In genomic region chr1:236281286-236282158, GRCh38 we compare ENCODE assay signal across 8 cellular contexts. TPM values are rescaled to one million over a fixed set of nuclear protein-coding genes. Genes with fewer than 3 reads are reported as not detected.
DNase-seq lines count a peak whose midpoint lies in the region; ATAC-seq and TF ChIP-seq lines count a peak whose summit lies in the region.

A gene with protein sequence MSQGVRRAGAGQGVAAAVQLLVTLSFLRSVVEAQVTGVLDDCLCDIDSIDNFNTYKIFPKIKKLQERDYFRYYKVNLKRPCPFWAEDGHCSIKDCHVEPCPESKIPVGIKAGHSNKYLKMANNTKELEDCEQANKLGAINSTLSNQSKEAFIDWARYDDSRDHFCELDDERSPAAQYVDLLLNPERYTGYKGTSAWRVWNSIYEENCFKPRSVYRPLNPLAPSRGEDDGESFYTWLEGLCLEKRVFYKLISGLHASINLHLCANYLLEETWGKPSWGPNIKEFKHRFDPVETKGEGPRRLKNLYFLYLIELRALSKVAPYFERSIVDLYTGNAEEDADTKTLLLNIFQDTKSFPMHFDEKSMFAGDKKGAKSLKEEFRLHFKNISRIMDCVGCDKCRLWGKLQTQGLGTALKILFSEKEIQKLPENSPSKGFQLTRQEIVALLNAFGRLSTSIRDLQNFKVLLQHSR (minus strand): TSS chr1:236281958. CDS start chr1:236281783, 175 bp downstream.

- H3K9me2 ChIP-seq in PC-3 (replicated peaks; ENCODE audit: low read length), result no peaks in the 10 kb centered on the region

- TSS peak; percentile 35 for BruUV-seq in PC-3 (replicated peaks; lab: Mats Ljungman, UMichigan)

- H2AFZ ChIP-seq in PC-3 (ENCODE audit: low read length), result peak within 1 kb of the TSS; percentile 97

- peaks cover 3% of the 10 kb centered on the region for H3K36me3 Mint-ChIP-seq in activated T-cell treated with anti-CD3 and anti-CD28 coated beads, Interleukin-2, amount 50 U/mL, for 4 hours (ENCODE audit: insufficient read depth)

- H3K4me2 ChIP-seq in PC-3 (ENCODE audit: low read length), result peak within 1 kb of the TSS; percentile 98

- CTCF ChIA-PET in PC-3 (lab: Charles Lee), result no interaction called here

- intact Hi-C loops in PC-3 (cut with micrococcal nuclease), result loop anchor here (1.0 to 5.0 kb wide), 2 partner anchors 23 to 251 kb away; no protein-coding TSS in a partner anchor
- intact Hi-C loops in esophagus muscularis mucosa (cut with DNase I), result no loop called here

- peaks cover 7% of the 10 kb centered on the region; the same call in 1 of the 2 replicates for H3K4me1 ChIP-seq in PC-3 (ENCODE audit: insufficient read depth, low read length)
- peaks cover 9 to 19% (median 16%) of the 10 kb centered on the region in 4 donors for H3K4me1 ChIP-seq in esophagus muscularis mucosa
- peaks cover 6 to 8% of the 10 kb centered on the region in 2 donors for H3K4me1 ChIP-seq in muscle layer of duodenum (ENCODE audit: control insufficient read depth in 1 of 2, insufficient read depth in 2 of 2, low read length in 2 of 2)

- no peak for TF ChIP-seq CTCF in PC-3 (conservative IDR thresholded peaks at IDR 0.05; ENCODE audit: low read depth, low read length)
- no peak for TF ChIP-seq CTCF in esophagus muscularis mucosa (IDR thresholded peaks at IDR 0.05)

- DNase-seq in DMS79 (lab: John Stamatoyannopoulos, UW) (peak; percentile 94), PC-3 (peak; percentile 92), esophagus muscularis mucosa (ENCODE audit: extremely low spot score) (peak; percentile 99)
- DNase-seq in Jurkat, Clone E6-1 (ENCODE audit: low read depth, low spot score), result peak; percentile 93
- peak; percentile 96 for DNase-seq in activated T-cell treated with anti-CD3 and anti-CD28 coated beads, Interleukin-2, amount 50 U/mL, for 4 hours
- DNase-seq in stimulated activated CD8-positive, alpha-beta memory T cell treated with anti-CD3 and anti-CD28 coated beads, Interleukin-7, amount 100 ng/mL, for 24 hours (ENCODE audit: low read depth), result peak; percentile 87

- 1% methylated on average over 10 of the region's 88 CpGs for WGBS in esophagus muscularis mucosa

- ATAC-seq in GM21717 (IDR thresholded peaks at IDR 0.05; ENCODE audit: unreplicated experiment), result peak; percentile 75
- peak; percentile 95 for ATAC-seq in PC-3
- ATAC-seq in activated T-cell treated with anti-CD3 and anti-CD28 coated beads, Interleukin-2, amount 50 U/mL, for 4 hours, result peak; percentile 93 to 95

- peak within 1 kb of the TSS; percentile 70 for H3K9ac ChIP-seq in PC-3 (ENCODE audit: low read length)

- H3K9me3 ChIP-seq in PC-3 (ENCODE audit: low read length), result no peaks in the 10 kb centered on the region
- no peaks in the 10 kb centered on the region for H3K9me3 ChIP-seq in esophagus muscularis mucosa
- H3K9me3 ChIP-seq in muscle layer of duodenum (ENCODE audit: control insufficient read depth in 1 of 2, low read length in 2 of 2), result no peaks in the 10 kb centered on the region

- H3K27ac ChIP-seq in PC-3 (ENCODE audit: low read length), result no peak within 1 kb of the TSS
- peak within 1 kb of the TSS; percentile 86 to 90 (median 88) for H3K27ac ChIP-seq in esophagus muscularis mucosa (replicated peaks in 1 of 4)
- H3K27ac ChIP-seq in muscle layer of duodenum (ENCODE audit: low read length), result peak within 1 kb of the TSS; percentile 51

- peak within 1 kb of the TSS; percentile 93 for H3K4me3 Mint-ChIP-seq in activated T-cell treated with anti-CD3 and anti-CD28 coated beads, Interleukin-2, amount 50 U/mL, for 4 hours

- H3K4me1 Mint-ChIP-seq in activated T-cell treated with anti-CD3 and anti-CD28 coated beads, Interleukin-2, amount 50 U/mL, for 4 hours (ENCODE audit: low read depth), result peaks cover 47% of the 10 kb centered on the region

- H3K36me3 ChIP-seq in PC-3 (ENCODE audit: low read depth, low read length), result no peaks in the 10 kb centered on the region
- H3K36me3 ChIP-seq in esophagus muscularis mucosa, result no peaks in the 10 kb centered on the region
- H3K36me3 ChIP-seq in muscle layer of duodenum (ENCODE audit: control insufficient read depth in 1 of 2, insufficient read depth in 2 of 2, low read length in 2 of 2), result no peaks in the 10 kb centered on the region

- no peaks in the 10 kb centered on the region for H3K9me3 Mint-ChIP-seq in activated T-cell treated with anti-CD3 and anti-CD28 coated beads, Interleukin-2, amount 50 U/mL, for 4 hours

- POLR2A ChIA-PET in PC-3 (lab: Charles Lee; ENCODE audit: unreplicated experiment), result no interaction called here

- H3K27me3 Mint-ChIP-seq in activated T-cell treated with anti-CD3 and anti-CD28 coated beads, Interleukin-2, amount 50 U/mL, for 4 hours (ENCODE audit: low read depth), result no peaks in the 10 kb centered on the region

- H3K79me2 ChIP-seq in PC-3 (ENCODE audit: low read length), result no peaks in the 10 kb centered on the region

- peak within 1 kb of the TSS; percentile 77 for H3K4me3 ChIP-seq in Jurkat, Clone E6-1 (ENCODE audit: low read length)
- H3K4me3 ChIP-seq in PC-3 (ENCODE audit: low read length) (peak within 1 kb of the TSS; percentile 84), esophagus muscularis mucosa (peak within 1 kb of the TSS; percentile 79 to 98 (median 82)), muscle layer of duodenum (ENCODE audit: low read depth in 1 of 2, low read length in 2 of 2) (peak within 1 kb of the TSS; percentile 80 to 93)

- H3F3A ChIP-seq in PC-3 (ENCODE audit: low read length, unreplicated experiment), result no peaks in the 10 kb centered on the region

- H3K27me3 ChIP-seq in PC-3 (ENCODE audit: low read length) (no peaks in the 10 kb centered on the region), esophagus muscularis mucosa (peaks cover 0 to 7% (median under 1%) of the 10 kb centered on the region in 4 donors), muscle layer of duodenum (ENCODE audit: low read depth, low read length) (no peaks in the 10 kb centered on the region)

- peak; percentile 71 for TF ChIP-seq POLR2A in esophagus muscularis mucosa (IDR thresholded peaks at IDR 0.05; ENCODE audit: low read depth)

- no peaks in the 10 kb centered on the region for H4K20me1 ChIP-seq in PC-3 (ENCODE audit: low read length)

- TF ChIP-seq EP300 in esophagus muscularis mucosa (IDR thresholded peaks at IDR 0.05), result no peak

RNA-seq across cellular contexts. Expression of the gene that starts here (rescaled TPM):
- polyA plus RNA-seq in Jurkat, Clone E6-1 (2012; ENCODE audit: insufficient read depth, insufficient read length), result 4.1 TPM
- total RNA-seq in PC-3 (2014; rRNA removed), result 0.46 and 0.95 TPM in 2 replicates
- 1 to 10 TPM; 1.7 to 4.2 (median 2.9) TPM for total RNA-seq in activated T-cell treated with anti-CD3 and anti-CD28 coated beads, Interleukin-2, amount 50 U/mL, for 4 hours
- 10 to 100 TPM in 1 of 4 donors, 1 to 10 TPM in 3; 7.0 to 11.2 (median 8.1) TPM for total RNA-seq in esophagus muscularis mucosa

Comparison
In these comparisons a context has a peak if more than half of its experiments do, and no peak if none do; other contexts are left out.
1. Peak in DNase-seq, ATAC-seq, H3K4me3 ChIP-seq, H3K9ac ChIP-seq and H3K4me2 ChIP-seq in PC-3; RNA of the gene not detected or under 1 TPM.